ENCODE assay signal across 8 cellular contexts in genomic region chrX:119236599-119237525, GRCh38. TPM values are rescaled to one million over a fixed set of nuclear protein-coding genes. Genes with fewer than 3 reads are reported as not detected.
A peak's percentile ranks its signal among the peaks of the same experiment; 100 is the strongest.
DNase-seq lines count a peak whose midpoint lies in the region; ATAC-seq, FAIRE-seq and TF ChIP-seq lines count a peak whose summit lies in the region.

No MANE protein-coding gene starts in this region.

- H3K4ac ChIP-seq in neuronal stem cell (ENCODE audit: low read length): no peak overlapping the region

- H2BK12ac ChIP-seq in neuronal stem cell (ENCODE audit: low read length): no peak overlapping the region

- H3K9me3 ChIP-seq in neuronal stem cell (replicated peaks in 1 of 2; ENCODE audit: control insufficient read depth in 2 of 2, insufficient read depth in 1 of 2, low read depth in 1 of 2, low read length in 2 of 2): no peaks in the 10 kb centered on the region

- peak overlapping the region; percentile 45 for H3K4me2 ChIP-seq in neuronal stem cell (ENCODE audit: insufficient read depth, low read length, poor library complexity, severe bottlenecking)

- H3K36me3 Mint-ChIP-seq in activated T-helper 2 cell treated with anti-CD3 and anti-CD28 coated beads, Interferon-gamma antibody, Interleukin-2, Interleukin-4, amounts not matched to agents 10 μg/mL and 5 μg/mL and 100 μg/mL, durations not matched to agents 14 hours and 24 hours and 36 hours (ENCODE audit: low read depth): peaks cover 18% of the 10 kb centered on the region

- peaks cover 13% of the 10 kb centered on the region for H3K4me1 Mint-ChIP-seq in activated T-helper 2 cell treated with anti-CD3 and anti-CD28 coated beads, Interferon-gamma antibody, Interleukin-2, Interleukin-4, amounts not matched to agents 10 μg/mL and 5 μg/mL and 100 μg/mL, durations not matched to agents 14 hours and 24 hours and 36 hours (ENCODE audit: low read depth)

- FAIRE-seq in frontal cortex (lab: Jason Lieb, UNC): no peak

- H2BK15ac ChIP-seq in neuronal stem cell (ENCODE audit: low read length): no peak overlapping the region

- peaks cover 2 to 3% of the 10 kb centered on the region in 2 donors for H3K4me1 ChIP-seq in neuronal stem cell (ENCODE audit: control insufficient read depth in 2 of 2, insufficient read depth in 1 of 2, low read depth in 1 of 2, low read length in 2 of 2)

- H3K27ac ChIP-seq in neuronal stem cell (replicated peaks; ENCODE audit: low read length): peak overlapping the region; percentile 74

- H3K9ac ChIP-seq in neuronal stem cell (ENCODE audit: low read depth, low read length, poor library complexity): peak overlapping the region; percentile 94

- intact Hi-C loops in activated T-helper 2 cell treated with anti-CD3 and anti-CD28 coated beads, Interferon-gamma antibody, Interleukin-2, Interleukin-4, amounts not matched to agents 10 μg/mL and 5 μg/mL and 100 μg/mL, durations not matched to agents 14 hours and 24 hours and 36 hours (cut with micrococcal nuclease): loop anchor here (5.0 kb wide), 1 partner anchor 455 kb away; the partner anchor contains the start of gene SEPTIN6

- peak overlapping the region; percentile 95 for H3K23ac ChIP-seq in neuronal stem cell (ENCODE audit: low read depth, low read length, poor library complexity)

- H4K8ac ChIP-seq in neuronal stem cell (ENCODE audit: low read depth, low read length): no peak overlapping the region

- peak overlapping the region; percentile 6 for H3K14ac ChIP-seq in neuronal stem cell (ENCODE audit: low read length)

- H3K4me3 ChIP-seq in fibroblast of villous mesenchyme (ENCODE audit: low read depth, low read length) (peak overlapping the region; percentile 83), neuronal stem cell (ENCODE audit: low read length in 2 of 2) (peak overlapping the region; percentile 77 to 94)

- peak overlapping the region; percentile 90 for H2BK5ac ChIP-seq in neuronal stem cell (ENCODE audit: low read length)

- no peak overlapping the region for H4K91ac ChIP-seq in neuronal stem cell (ENCODE audit: low read depth, low read length, poor library complexity)

- H3K27me3 ChIP-seq in neuronal stem cell (ENCODE audit: control insufficient read depth in 3 of 3, insufficient read depth in 3 of 3, low read depth in 1 of 3, low read length in 3 of 3): peaks cover 0 to 15% (median 0%) of the 10 kb centered on the region in 3 experiments

- peak overlapping the region; percentile 77 for H3K27ac Mint-ChIP-seq in activated T-helper 2 cell treated with anti-CD3 and anti-CD28 coated beads, Interferon-gamma antibody, Interleukin-2, Interleukin-4, amounts not matched to agents 10 μg/mL and 5 μg/mL and 100 μg/mL, durations not matched to agents 14 hours and 24 hours and 36 hours

- H3K4me3 Mint-ChIP-seq in activated T-helper 2 cell treated with anti-CD3 and anti-CD28 coated beads, Interferon-gamma antibody, Interleukin-2, Interleukin-4, amounts not matched to agents 10 μg/mL and 5 μg/mL and 100 μg/mL, durations not matched to agents 14 hours and 24 hours and 36 hours (ENCODE audit: low read depth): peak overlapping the region; percentile 90

- peaks cover 0 to 36% of the 10 kb centered on the region in 2 donors for H3K36me3 ChIP-seq in neuronal stem cell (replicated peaks in 1 of 2; ENCODE audit: control insufficient read depth in 2 of 2, insufficient read depth in 2 of 2, low read length in 2 of 2)

- H2AK5ac ChIP-seq in neuronal stem cell (ENCODE audit: low read depth, low read length): no peak overlapping the region

- peak; percentile 7 for DNase-seq in NCI-H774 (lab: John Stamatoyannopoulos, UW)
- DNase-seq in activated T-helper 2 cell treated with anti-CD3 and anti-CD28 coated beads, Interferon-gamma antibody, Interleukin-2, Interleukin-4, amounts not matched to agents 10 μg/mL and 5 μg/mL and 100 μg/mL, durations not matched to agents 14 hours and 24 hours and 36 hours (ENCODE audit: low spot score): peak; percentile 8
- peak; percentile 54 for DNase-seq in fibroblast of villous mesenchyme (ENCODE audit: low read depth)
- DNase-seq in neuronal stem cell (ENCODE audit: low spot score): no peak
- DNase-seq in iPS-NIHi7 (ENCODE audit: extremely low spot score): no peak
- no peak for DNase-seq in frontal cortex (ENCODE audit: low spot score in 2 of 2)

- no peak for TF ChIP-seq CTCF in fibroblast of villous mesenchyme (IDR thresholded peaks at IDR 0.05; ENCODE audit: insufficient read depth, low read depth, low read length)

- peaks cover 17% of the 10 kb centered on the region for H3K27me3 Mint-ChIP-seq in activated T-helper 2 cell treated with anti-CD3 and anti-CD28 coated beads, Interferon-gamma antibody, Interleukin-2, Interleukin-4, amounts not matched to agents 10 μg/mL and 5 μg/mL and 100 μg/mL, durations not matched to agents 14 hours and 24 hours and 36 hours (ENCODE audit: low read depth)

- H2BK120ac ChIP-seq in neuronal stem cell (ENCODE audit: low read depth, low read length): no peak overlapping the region

- ATAC-seq in GM18867 (IDR thresholded peaks at IDR 0.05; ENCODE audit: unreplicated experiment) (peak; percentile 27), HG02852 (IDR thresholded peaks at IDR 0.05; ENCODE audit: unreplicated experiment) (peak; percentile 23)

- H2AFZ ChIP-seq in neuronal stem cell (ENCODE audit: low read length): peak overlapping the region; percentile 92

- peak overlapping the region; percentile 96 for H3K18ac ChIP-seq in neuronal stem cell (ENCODE audit: low read length)

- H3K79me1 ChIP-seq in neuronal stem cell (ENCODE audit: low read depth, low read length): no peaks in the 10 kb centered on the region

- no CpG with 5 or more reads among the region's 61 CpGs for WGBS in neuronal stem cell (ENCODE audit: extremely low coverage in 2 of 2, insufficient read length in 2 of 2, insufficient replicate concordance in 1 of 2), 2 donors

- no peaks in the 10 kb centered on the region for H3K9me3 Mint-ChIP-seq in activated T-helper 2 cell treated with anti-CD3 and anti-CD28 coated beads, Interferon-gamma antibody, Interleukin-2, Interleukin-4, amounts not matched to agents 10 μg/mL and 5 μg/mL and 100 μg/mL, durations not matched to agents 14 hours and 24 hours and 36 hours

RNA-seq across cellular contexts. Expression of gene PGRMC1, which starts 0.8 kb away (rescaled TPM):
- total RNA-seq in activated T-helper 2 cell treated with anti-CD3 and anti-CD28 coated beads, Interferon-gamma antibody, Interleukin-2, Interleukin-4, amounts not matched to agents 10 μg/mL and 5 μg/mL and 100 μg/mL, durations not matched to agents 14 hours and 24 hours and 36 hours: 45.2 and 46.0 TPM in 2 replicates
- total RNA-seq in fibroblast of villous mesenchyme: 202 and 244 TPM in 2 replicates
- polyA plus RNA-seq in neuronal stem cell (2013, experiment 1 of 2): 115 TPM
- 116 TPM for polyA plus RNA-seq in neuronal stem cell (2013, experiment 2 of 2)
- 260 TPM for total RNA-seq in frontal cortex

Comparison
In these comparisons a context has a peak if more than half of its experiments do, and no peak if none do; other contexts are left out.
1. DNase-seq: peak in NCI-H774 (single experiment), activated T-helper 2 cell treated with anti-CD3 and anti-CD28 coated beads, Interferon-gamma antibody, Interleukin-2, Interleukin-4, amounts not matched to agents 10 μg/mL and 5 μg/mL and 100 μg/mL, durations not matched to agents 14 hours and 24 hours and 36 hours (single experiment) and fibroblast of villous mesenchyme (single experiment); none in neuronal stem cell (single experiment), iPS-NIHi7 (single experiment) and frontal cortex (0 of 2).